Comparison of ENCODE assay signal across 21 cellular contexts in genomic region chr3:48460517-48460902, GRCh38. TPM values are rescaled to one million over a fixed set of nuclear protein-coding genes. Genes with fewer than 3 reads are reported as not detected.
DNase-seq lines count a peak whose midpoint lies in the region; ATAC-seq lines count a peak whose summit lies in the region.
"Had no signal": no experiment of that assay in that cellular context is flagged by ENCODE, and none has a peak within 500 bp of the region (broad histone marks: within the 10 kb centered on the region; RNA-seq: fewer than 3 reads in every experiment).

No MANE protein-coding gene starts in this region.

- H3K27me3 Mint-ChIP-seq in activated CD8-positive, alpha-beta memory T cell treated with anti-CD3 and anti-CD28 coated beads, Interleukin-2, amount 10 ng/mL, durations not matched to agents 7 days and 5 days, result no peaks in the 10 kb centered on the region
- H3K27me3 Mint-ChIP-seq in activated naive CD8-positive, alpha-beta T cell treated with anti-CD3 and anti-CD28 coated beads, Interleukin-2, amount 10 ng/mL, durations not matched to agents 7 days and 5 days, result no peaks in the 10 kb centered on the region
- no peaks in the 10 kb centered on the region for H3K27me3 Mint-ChIP-seq in activated naive CD8-positive, alpha-beta T cell treated with anti-CD3 and anti-CD28 coated beads for 36 hours
- H3K27me3 Mint-ChIP-seq in T-cell, result no peaks in the 10 kb centered on the region
- H3K27me3 Mint-ChIP-seq: CD4-positive, alpha-beta memory T cell had no signal

- H3K27ac Mint-ChIP-seq in activated CD8-positive, alpha-beta memory T cell treated with anti-CD3 and anti-CD28 coated beads, Interleukin-2, amount 10 ng/mL, durations not matched to agents 7 days and 5 days, result peak overlapping the region; percentile 66
- peak overlapping the region; percentile 67 for H3K27ac Mint-ChIP-seq in activated naive CD8-positive, alpha-beta T cell treated with anti-CD3 and anti-CD28 coated beads, Interleukin-2, amount 10 ng/mL, durations not matched to agents 7 days and 5 days
- no peak overlapping the region for H3K27ac Mint-ChIP-seq in activated naive CD8-positive, alpha-beta T cell treated with anti-CD3 and anti-CD28 coated beads for 36 hours
- H3K27ac Mint-ChIP-seq in T-cell, result peak overlapping the region; percentile 58 to 67

- peaks cover 25% of the 10 kb centered on the region for H3K36me3 Mint-ChIP-seq in activated CD8-positive, alpha-beta memory T cell treated with anti-CD3 and anti-CD28 coated beads, Interleukin-2, amount 10 ng/mL, durations not matched to agents 7 days and 5 days
- peaks cover 16% of the 10 kb centered on the region for H3K36me3 Mint-ChIP-seq in activated naive CD8-positive, alpha-beta T cell treated with anti-CD3 and anti-CD28 coated beads, Interleukin-2, amount 10 ng/mL, durations not matched to agents 7 days and 5 days
- H3K36me3 Mint-ChIP-seq in activated naive CD8-positive, alpha-beta T cell treated with anti-CD3 and anti-CD28 coated beads for 36 hours, result peaks cover 7% of the 10 kb centered on the region
- H3K36me3 Mint-ChIP-seq in T-cell, result peaks cover 12% of the 10 kb centered on the region

- H3K4me3 Mint-ChIP-seq in activated CD8-positive, alpha-beta memory T cell treated with anti-CD3 and anti-CD28 coated beads, Interleukin-2, amount 10 ng/mL, durations not matched to agents 7 days and 5 days, result no peak overlapping the region
- H3K4me3 Mint-ChIP-seq in activated naive CD8-positive, alpha-beta T cell treated with anti-CD3 and anti-CD28 coated beads, Interleukin-2, amount 10 ng/mL, durations not matched to agents 7 days and 5 days, result peak overlapping the region; percentile 4
- H3K4me3 Mint-ChIP-seq in activated naive CD8-positive, alpha-beta T cell treated with anti-CD3 and anti-CD28 coated beads for 36 hours, result no peak overlapping the region
- H3K4me3 Mint-ChIP-seq in T-cell, result no peak overlapping the region
- H3K4me3 Mint-ChIP-seq: CD4-positive, alpha-beta memory T cell had no signal

- peaks cover 19% of the 10 kb centered on the region for H3K4me1 Mint-ChIP-seq in activated CD8-positive, alpha-beta memory T cell treated with anti-CD3 and anti-CD28 coated beads, Interleukin-2, amount 10 ng/mL, durations not matched to agents 7 days and 5 days
- H3K4me1 Mint-ChIP-seq in activated naive CD8-positive, alpha-beta T cell treated with anti-CD3 and anti-CD28 coated beads, Interleukin-2, amount 10 ng/mL, durations not matched to agents 7 days and 5 days, result peaks cover 22% of the 10 kb centered on the region
- H3K4me1 Mint-ChIP-seq in activated naive CD8-positive, alpha-beta T cell treated with anti-CD3 and anti-CD28 coated beads for 36 hours, result peaks cover 8% of the 10 kb centered on the region
- H3K4me1 Mint-ChIP-seq in T-cell, result peaks cover 8 to 10% (median 10%) of the 10 kb centered on the region in 3 donors

- CTCF ChIA-PET in activated CD8-positive, alpha-beta memory T cell treated with anti-CD3 and anti-CD28 coated beads, Interleukin-2, amount 10 ng/mL, durations not matched to agents 7 days and 5 days (lab: Charles Lee), result interaction anchor here (2.2 to 2.5 kb wide), 2 partner anchors 13 to 24 kb away, joined by 6 to 13 read pairs; no protein-coding TSS in a partner anchor
- CTCF ChIA-PET in T-cell (lab: Charles Lee), result interaction anchor here in 1 of 2 donors (0.6 kb wide), 1 partner anchor 17 kb away, joined by 5 read pairs; no protein-coding TSS in a partner anchor

- no peaks in the 10 kb centered on the region for H3K9me3 Mint-ChIP-seq in activated CD8-positive, alpha-beta memory T cell treated with anti-CD3 and anti-CD28 coated beads, Interleukin-2, amount 10 ng/mL, durations not matched to agents 7 days and 5 days (ENCODE audit: low read depth)
- H3K9me3 Mint-ChIP-seq in activated naive CD8-positive, alpha-beta T cell treated with anti-CD3 and anti-CD28 coated beads, Interleukin-2, amount 10 ng/mL, durations not matched to agents 7 days and 5 days, result no peaks in the 10 kb centered on the region
- no peaks in the 10 kb centered on the region for H3K9me3 Mint-ChIP-seq in activated naive CD8-positive, alpha-beta T cell treated with anti-CD3 and anti-CD28 coated beads for 36 hours
- no peaks in the 10 kb centered on the region for H3K9me3 Mint-ChIP-seq in T-cell
- H3K9me3 Mint-ChIP-seq: CD4-positive, alpha-beta memory T cell had no signal

- POLR2A ChIA-PET in activated naive CD8-positive, alpha-beta T cell treated with anti-CD3 and anti-CD28 coated beads, Interleukin-2, amount 10 ng/mL, durations not matched to agents 7 days and 5 days (lab: Charles Lee), result interaction anchor here (1.5 kb wide), 1 partner anchor 21 kb away, joined by 7 read pairs; the partner anchor contains the start of gene CCDC51
- POLR2A ChIA-PET in T-cell (lab: Charles Lee), result no interaction called here

- no peak for ATAC-seq in activated CD8-positive, alpha-beta memory T cell treated with anti-CD3 and anti-CD28 coated beads, Interleukin-2, amount 10 ng/mL, durations not matched to agents 7 days and 5 days
- no peak for ATAC-seq in activated naive CD8-positive, alpha-beta T cell treated with anti-CD3 and anti-CD28 coated beads, Interleukin-2, amount 10 ng/mL, durations not matched to agents 7 days and 5 days (ENCODE audit: low read depth)
- ATAC-seq in T-cell (replicated peaks in 1 of 4), result no peak
- no peak for ATAC-seq in GM21367 (IDR thresholded peaks at IDR 0.05; ENCODE audit: unreplicated experiment)
- ATAC-seq: A549 had no signal

- no peak for DNase-seq in activated CD8-positive, alpha-beta memory T cell treated with anti-CD3 and anti-CD28 coated beads, Interleukin-2, amount 10 ng/mL, durations not matched to agents 7 days and 5 days
- DNase-seq in activated CD8-positive, alpha-beta memory T cell treated with anti-CD3 and anti-CD28 coated beads, Interleukin-2, amount 50 U/mL, for 4 hours, result no peak
- peak; percentile 8 for DNase-seq in activated naive CD8-positive, alpha-beta T cell treated with anti-CD3 and anti-CD28 coated beads, Interleukin-2, amount 10 ng/mL, durations not matched to agents 7 days and 5 days
- no peak for DNase-seq in activated naive CD8-positive, alpha-beta T cell treated with anti-CD3 and anti-CD28 coated beads for 36 hours
- no peak for DNase-seq in T-cell
- DNase-seq in stimulated activated CD4-positive, alpha-beta T cell treated with anti-CD3 and anti-CD28 coated beads, Interleukin-2, amount 100 ng/mL, for 24 hours, result no peak
- DNase-seq: AML-193; Caco-2; CD4-positive, alpha-beta memory T cell; GDM1; HCEC 1CT; KBM-7; MG63; NCI-H1105 treated with DMSO at 0.1 percent for 48 hours; NCI-H146; NCI-H2029; NCI-H446; NCI-H524 treated with DMSO at 0.1 percent for 48 hours; NCI-H774 had no signal

RNA-seq across cellular contexts. Expression of gene ATRIP, which starts 14.0 kb away (rescaled TPM):
- total RNA-seq in activated CD8-positive, alpha-beta memory T cell treated with anti-CD3 and anti-CD28 coated beads, Interleukin-2, amount 10 ng/mL, durations not matched to agents 7 days and 5 days, result 10 to 100 TPM; 20.9 to 21.2 TPM
- 10 to 100 TPM; 17.0 to 19.9 TPM for total RNA-seq in activated naive CD8-positive, alpha-beta T cell treated with anti-CD3 and anti-CD28 coated beads, Interleukin-2, amount 10 ng/mL, durations not matched to agents 7 days and 5 days
- 10 to 100 TPM; 17.3 to 17.9 TPM for total RNA-seq in activated naive CD8-positive, alpha-beta T cell treated with anti-CD3 and anti-CD28 coated beads for 36 hours
- total RNA-seq in T-cell, result 10 to 100 TPM in 3 of 5 donors, 1 to 10 TPM in 2; 7.8 to 14.9 (median 12.8) TPM

RNA-seq across cellular contexts. Expression of gene TMA7, which starts 20.5 kb away (rescaled TPM):
- total RNA-seq in activated CD8-positive, alpha-beta memory T cell treated with anti-CD3 and anti-CD28 coated beads, Interleukin-2, amount 10 ng/mL, durations not matched to agents 7 days and 5 days, result 100 to 1,000 TPM; 219 to 298 TPM
- 100 to 1,000 TPM; 260 to 263 TPM for total RNA-seq in activated naive CD8-positive, alpha-beta T cell treated with anti-CD3 and anti-CD28 coated beads, Interleukin-2, amount 10 ng/mL, durations not matched to agents 7 days and 5 days
- 100 to 1,000 TPM; 398 to 421 TPM for total RNA-seq in activated naive CD8-positive, alpha-beta T cell treated with anti-CD3 and anti-CD28 coated beads for 36 hours
- 100 to 1,000 TPM; 216 to 245 (median 229) TPM for total RNA-seq in T-cell

RNA-seq across cellular contexts. Expression of gene CCDC51, which starts 20.6 kb away (rescaled TPM):
- total RNA-seq in activated CD8-positive, alpha-beta memory T cell treated with anti-CD3 and anti-CD28 coated beads, Interleukin-2, amount 10 ng/mL, durations not matched to agents 7 days and 5 days, result 10 to 100 TPM; 18.4 to 21.9 TPM
- total RNA-seq in activated naive CD8-positive, alpha-beta T cell treated with anti-CD3 and anti-CD28 coated beads, Interleukin-2, amount 10 ng/mL, durations not matched to agents 7 days and 5 days, result 10 to 100 TPM; 11.5 to 12.2 TPM
- 10 to 100 TPM; 28.2 to 29.5 TPM for total RNA-seq in activated naive CD8-positive, alpha-beta T cell treated with anti-CD3 and anti-CD28 coated beads for 36 hours
- total RNA-seq in T-cell, result 1 to 10 TPM; 5.0 to 7.9 (median 6.4) TPM

RNA-seq across cellular contexts. Expression of gene PLXNB1, which starts 30.6 kb away (rescaled TPM):
- total RNA-seq in activated CD8-positive, alpha-beta memory T cell treated with anti-CD3 and anti-CD28 coated beads, Interleukin-2, amount 10 ng/mL, durations not matched to agents 7 days and 5 days, result 1 to 10 TPM; 1.8 to 4.0 TPM
- 1 to 10 TPM; 4.5 to 6.2 TPM for total RNA-seq in activated naive CD8-positive, alpha-beta T cell treated with anti-CD3 and anti-CD28 coated beads, Interleukin-2, amount 10 ng/mL, durations not matched to agents 7 days and 5 days
- 1 to 10 TPM; 1.6 to 2.4 TPM for total RNA-seq in activated naive CD8-positive, alpha-beta T cell treated with anti-CD3 and anti-CD28 coated beads for 36 hours
- 1 to 10 TPM; 2.5 to 6.9 (median 5.9) TPM for total RNA-seq in T-cell

RNA-seq across cellular contexts. Expression of gene SHISA5, which starts 43.5 kb away (rescaled TPM):
- total RNA-seq in activated CD8-positive, alpha-beta memory T cell treated with anti-CD3 and anti-CD28 coated beads, Interleukin-2, amount 10 ng/mL, durations not matched to agents 7 days and 5 days, result 100 to 1,000 TPM; 198 to 313 TPM
- 100 to 1,000 TPM; 215 to 224 TPM for total RNA-seq in activated naive CD8-positive, alpha-beta T cell treated with anti-CD3 and anti-CD28 coated beads, Interleukin-2, amount 10 ng/mL, durations not matched to agents 7 days and 5 days
- total RNA-seq in activated naive CD8-positive, alpha-beta T cell treated with anti-CD3 and anti-CD28 coated beads for 36 hours, result 10 to 100 TPM; 68.8 to 73.5 TPM
- 100 to 1,000 TPM; 156 to 258 (median 217) TPM for total RNA-seq in T-cell
